8 cellular contexts compared by ENCODE assay signal in genomic region chr14:50530358-50530757, GRCh38. TPM values are rescaled to one million over a fixed set of nuclear protein-coding genes. Genes with fewer than 3 reads are reported as not detected.
A peak's percentile ranks its signal among the peaks of the same experiment; 100 is the strongest.
DNase-seq lines count a peak whose midpoint lies in the region; TF ChIP-seq lines count a peak whose summit lies in the region.

No MANE protein-coding gene starts in this region.

- POLR2A ChIA-PET in CD8-positive, alpha-beta memory T cell (lab: Charles Lee), result interaction anchor here (0.6 kb wide), 1 partner anchor 338 kb away, joined by 5 read pairs; no protein-coding TSS in a partner anchor

- no peaks in the 10 kb centered on the region for H3K27me3 ChIP-seq in CD8-positive, alpha-beta memory T cell (ENCODE audit: insufficient read depth, low read length, poor library complexity, severe bottlenecking)
- H3K27me3 ChIP-seq in OCI-LY1 (ENCODE audit: insufficient read depth, low read length) (no peaks in the 10 kb centered on the region), duodenal mucosa (ENCODE audit: control insufficient read depth in 1 of 2, insufficient read depth in 2 of 2, low read length in 2 of 2) (no peaks in the 10 kb centered on the region), neural progenitor cell (peaks cover 10% of the 10 kb centered on the region), testis (no peaks in the 10 kb centered on the region)

- H2AFZ ChIP-seq in OCI-LY1 (ENCODE audit: low read length), result no peak overlapping the region
- no peak overlapping the region for H2AFZ ChIP-seq in neural progenitor cell (replicated peaks)

- H3K9ac ChIP-seq in OCI-LY1 (ENCODE audit: low read length), result peak overlapping the region; percentile 95
- H3K9ac ChIP-seq in duodenal mucosa (ENCODE audit: low read depth in 1 of 2, low read length in 2 of 2), result peak overlapping the region in 1 of 2 donors; percentile 83
- H3K9ac ChIP-seq in neural progenitor cell, result no peak overlapping the region

- intact Hi-C loops in testis (cut with DNase I; ENCODE audit: low total_unique reads), result loop anchor here (10.0 kb wide), 1 partner anchor 216 kb away; the partner anchor contains the start of genes DMAC2L and L2HGDH

- no peaks in the 10 kb centered on the region for H3K27me3 Mint-ChIP-seq in CD8-positive, alpha-beta memory T cell
- peaks cover 2% of the 10 kb centered on the region for H3K27me3 Mint-ChIP-seq in neural progenitor cell (ENCODE audit: insufficient read depth, low read depth)

- no peaks in the 10 kb centered on the region for H3K9me3 Mint-ChIP-seq in CD8-positive, alpha-beta memory T cell
- no peaks in the 10 kb centered on the region for H3K9me3 Mint-ChIP-seq in neural progenitor cell

- peaks cover 0 to 11% (median 2%) of the 10 kb centered on the region in 3 donors for H3K36me3 Mint-ChIP-seq in CD8-positive, alpha-beta memory T cell
- peaks cover 13% of the 10 kb centered on the region for H3K36me3 Mint-ChIP-seq in neural progenitor cell

- H3K27ac ChIP-seq in CD8-positive, alpha-beta memory T cell (ENCODE audit: low read depth, low read length), result no peak overlapping the region
- H3K27ac ChIP-seq in OCI-LY1 (ENCODE audit: low read depth, low read length, poor library complexity, severe bottlenecking), result peak overlapping the region; percentile 58
- no peak overlapping the region for H3K27ac ChIP-seq in duodenal mucosa (ENCODE audit: low read depth, low read length)
- H3K27ac ChIP-seq in neural progenitor cell, result no peak overlapping the region
- H3K27ac ChIP-seq in testis, result no peak overlapping the region

- CTCF ChIA-PET in CD8-positive, alpha-beta memory T cell (lab: Charles Lee), result no interaction called here

- DNase-seq in CD8-positive, alpha-beta memory T cell, result no peak
- DNase-seq in neural progenitor cell (ENCODE audit: low spot score), result no peak
- DNase-seq in cerebellum (ENCODE audit: low spot score), result no peak
- DNase-seq in NCI-H146 (lab: John Stamatoyannopoulos, UW), result no peak
- no peak for DNase-seq in testis
- no peak for DNase-seq in effector CD8-positive, alpha-beta T cell (lab: John Stamatoyannopoulos, UW)

- H4K20me1 ChIP-seq in OCI-LY1 (ENCODE audit: insufficient read depth, low read length) (no peaks in the 10 kb centered on the region), neural progenitor cell (ENCODE audit: low read depth) (peaks cover 60% of the 10 kb centered on the region)

- H3K9me3 ChIP-seq in CD8-positive, alpha-beta memory T cell (ENCODE audit: low read length), result no peaks in the 10 kb centered on the region
- H3K9me3 ChIP-seq in OCI-LY1 (ENCODE audit: low read length) (no peaks in the 10 kb centered on the region), duodenal mucosa (ENCODE audit: control insufficient read depth in 1 of 2, low read length in 2 of 2) (no peaks in the 10 kb centered on the region), neural progenitor cell (ENCODE audit: low read depth) (no peaks in the 10 kb centered on the region), testis (no peaks in the 10 kb centered on the region)

- H3K36me3 ChIP-seq in CD8-positive, alpha-beta memory T cell (ENCODE audit: insufficient read depth, low read length), result no peaks in the 10 kb centered on the region
- peaks cover 5% of the 10 kb centered on the region; the same call in 1 of the 2 replicates for H3K36me3 ChIP-seq in OCI-LY1 (ENCODE audit: insufficient read depth, low read length)
- H3K36me3 ChIP-seq in duodenal mucosa (ENCODE audit: control insufficient read depth in 1 of 2, insufficient read depth in 2 of 2, low read length in 2 of 2), result no peaks in the 10 kb centered on the region
- H3K36me3 ChIP-seq in neural progenitor cell, result no peaks in the 10 kb centered on the region
- no peaks in the 10 kb centered on the region for H3K36me3 ChIP-seq in testis (ENCODE audit: low read depth, missing control alignments)

- peak overlapping the region; percentile 2 to 90 (median 74) for H3K27ac Mint-ChIP-seq in CD8-positive, alpha-beta memory T cell
- H3K27ac Mint-ChIP-seq in neural progenitor cell, result no peak overlapping the region

- TF ChIP-seq CTCF in OCI-LY1 (IDR thresholded peaks at IDR 0.05; ENCODE audit: low read length) (no peak), neural progenitor cell (IDR thresholded peaks at IDR 0.05) (no peak), testis (IDR thresholded peaks at IDR 0.05) (no peak)

- 31 to 51% methylated on average over 1 of the region's 1 CpG for WGBS in testis, 2 donors

- H3K9me2 ChIP-seq in OCI-LY1 (ENCODE audit: low read depth, low read length), result no peaks in the 10 kb centered on the region

- peak overlapping the region; percentile 86 to 97 (median 91) for H3K4me3 Mint-ChIP-seq in CD8-positive, alpha-beta memory T cell
- peak overlapping the region; percentile 97 for H3K4me3 Mint-ChIP-seq in neural progenitor cell

- peaks cover 44% of the 10 kb centered on the region for H3K4me1 ChIP-seq in CD8-positive, alpha-beta memory T cell (ENCODE audit: insufficient read depth, low read length)
- peaks cover 54% of the 10 kb centered on the region for H3K4me1 ChIP-seq in OCI-LY1 (ENCODE audit: insufficient read depth, low read length, severe bottlenecking)
- peaks cover 22 to 34% of the 10 kb centered on the region in 2 donors for H3K4me1 ChIP-seq in duodenal mucosa (ENCODE audit: control insufficient read depth in 1 of 2, insufficient read depth in 2 of 2, low read length in 2 of 2)
- peaks cover 19% of the 10 kb centered on the region for H3K4me1 ChIP-seq in neural progenitor cell
- H3K4me1 ChIP-seq in testis, result peaks cover 8% of the 10 kb centered on the region

- H3K4me2 ChIP-seq in OCI-LY1 (ENCODE audit: low read length), result peak overlapping the region; percentile 99
- peak overlapping the region; percentile 91 for H3K4me2 ChIP-seq in neural progenitor cell

- H3K4me3 ChIP-seq in CD8-positive, alpha-beta memory T cell (ENCODE audit: low read length), result peak overlapping the region; percentile 40
- H3K4me3 ChIP-seq in OCI-LY1 (ENCODE audit: low read depth, low read length, poor library complexity, severe bottlenecking) (peak overlapping the region; percentile 78), duodenal mucosa (ENCODE audit: low read depth in 1 of 2, low read length in 2 of 2) (peak overlapping the region; percentile 87 to 97), neural progenitor cell (peak overlapping the region; percentile 91), testis (no peak overlapping the region)

- peaks cover 66% of the 10 kb centered on the region for H3K79me2 ChIP-seq in OCI-LY1 (ENCODE audit: insufficient read depth, low read length)
- peaks cover 69% of the 10 kb centered on the region for H3K79me2 ChIP-seq in neural progenitor cell (ENCODE audit: low read depth)

- no peak for TF ChIP-seq POLR2A in testis (IDR thresholded peaks at IDR 0.05)

- H3K4me1 Mint-ChIP-seq in CD8-positive, alpha-beta memory T cell, result peaks cover 52 to 63% (median 61%) of the 10 kb centered on the region in 3 donors
- peaks cover 26% of the 10 kb centered on the region for H3K4me1 Mint-ChIP-seq in neural progenitor cell

- no peaks in the 10 kb centered on the region for H3F3A ChIP-seq in OCI-LY1 (ENCODE audit: insufficient read depth, low read length)
- peaks cover 6% of the 10 kb centered on the region for H3F3A ChIP-seq in neural progenitor cell (ENCODE audit: low read depth)

RNA-seq across cellular contexts. Expression of gene MAP4K5, which starts 2.0 kb away (rescaled TPM):
- total RNA-seq in CD8-positive, alpha-beta memory T cell, result 10 to 100 TPM; 35.2 to 36.4 TPM
- 26.1 TPM for polyA plus RNA-seq in CD8-positive, alpha-beta memory T cell
- total RNA-seq in neural progenitor cell (ENCODE audit: low replicate concordance) (114 and 122 TPM in 2 replicates), cerebellum (88.9 TPM), testis (10 to 100 TPM; 60.4 to 67.0 TPM)
- polyA plus RNA-seq in testis (ENCODE audit: insufficient read depth, low read depth, low replicate concordance), result 15.2 TPM

RNA-seq across cellular contexts. Expression of gene ATL1, which starts 29.6 kb away (rescaled TPM):
- total RNA-seq in CD8-positive, alpha-beta memory T cell, result 1 to 10 TPM in 1 of 2 experiments, under 1 TPM in 1; 0.81 to 1.3 TPM
- polyA plus RNA-seq in CD8-positive, alpha-beta memory T cell, result 2.4 TPM
- total RNA-seq in neural progenitor cell (ENCODE audit: low replicate concordance) (7.3 and 11.8 TPM in 2 replicates), cerebellum (57.2 TPM), testis (10 to 100 TPM in 1 of 2 donors, 1 to 10 TPM in 1; 10.0 to 14.4 TPM)
- 25.1 TPM for polyA plus RNA-seq in testis (ENCODE audit: insufficient read depth, low read depth, low replicate concordance)

Comparison
In these comparisons a context has a peak if more than half of its experiments do, and no peak if none do; other contexts are left out.
1. H3K4me3 ChIP-seq: peak in CD8-positive, alpha-beta memory T cell (single experiment), OCI-LY1 (single experiment), duodenal mucosa (2 of 2) and neural progenitor cell (single experiment); none in testis (0 of 2).